9 cellular contexts compared by ENCODE assay signal in genomic region chr15:98682992-98683701, GRCh38. TPM values are rescaled to one million over a fixed set of nuclear protein-coding genes. Genes with fewer than 3 reads are reported as not detected.
DNase-seq lines count a peak whose midpoint lies in the region; ATAC-seq and TF ChIP-seq lines count a peak whose summit lies in the region.
"Had no signal": no experiment of that assay in that cellular context is flagged by ENCODE, and none has a peak within 500 bp of the region (broad histone marks: within the 10 kb centered on the region; RNA-seq: fewer than 3 reads in every experiment).

No MANE protein-coding gene starts in this region.

- peak in 1 of 4 donors; percentile 23 for TF ChIP-seq EP300 in sigmoid colon (IDR thresholded peaks at IDR 0.05)

- intact Hi-C loops in sigmoid colon (cut with DNase I) = loop anchor here (5.0 kb wide), 1 partner anchor 94 kb away; no protein-coding TSS in a partner anchor

- no peaks in the 10 kb centered on the region for H3K27me3 Mint-ChIP-seq in stimulated activated naive CD8-positive, alpha-beta T cell treated with anti-CD3 and anti-CD28 coated beads, Interleukin-15, amount 100 ng/mL, for 72 hours

- DNase-seq in EH (ENCODE audit: low read depth) (peak; percentile 29), RWPE2 (ENCODE audit: low spot score) (no peak), fibroblast of lung (ENCODE audit: low read depth in 2 of 2) (peak in 1 of 2 donors; percentile 56), sigmoid colon (no peak), germinal center (ENCODE audit: low spot score) (no peak), GF-D8 (lab: John Stamatoyannopoulos, UW) (no peak)
- no peak for DNase-seq in stimulated activated naive CD8-positive, alpha-beta T cell treated with anti-CD3 and anti-CD28 coated beads, Interleukin-15, amount 100 ng/mL, for 72 hours
- DNase-seq in activated CD8-positive, alpha-beta memory T cell treated with anti-CD3 and anti-CD28 coated beads, Interleukin-2, amount 50 U/mL, for 4 hours = no peak
- DNase-seq: NCI-H1417 treated with DMSO at 0.1 percent for 48 hours had no signal

- H3K4me2 ChIP-seq in fibroblast of lung (ENCODE audit: extremely low read depth, insufficient read depth, low read length) = peak overlapping the region; percentile 11

- peak overlapping the region in 1 of 2 donors; percentile 75 for H3K27ac Mint-ChIP-seq in stimulated activated naive CD8-positive, alpha-beta T cell treated with anti-CD3 and anti-CD28 coated beads, Interleukin-15, amount 100 ng/mL, for 72 hours

- H3K27me3 ChIP-seq in RWPE2 (ENCODE audit: insufficient read depth, poor library complexity, severe bottlenecking) = no peaks in the 10 kb centered on the region
- no peaks in the 10 kb centered on the region for H3K27me3 ChIP-seq in fibroblast of lung (ENCODE audit: control insufficient read depth, insufficient read depth, low read length)
- no peaks in the 10 kb centered on the region for H3K27me3 ChIP-seq in sigmoid colon

- no peak for TF ChIP-seq CTCF in RWPE2 (IDR thresholded peaks at IDR 0.05; ENCODE audit: poor library complexity, severe bottlenecking)
- TF ChIP-seq CTCF in fibroblast of lung (conservative IDR thresholded peaks at IDR 0.05 in 1 of 2, IDR thresholded peaks at IDR 0.05 in 1 of 2; ENCODE audit: low read depth in 1 of 2, low read length in 2 of 2) = no peak
- no peak for TF ChIP-seq CTCF in sigmoid colon (IDR thresholded peaks at IDR 0.05)

- peak; percentile 59 for ATAC-seq in RWPE2 (ENCODE audit: low read depth)
- no peak for ATAC-seq in stimulated activated naive CD8-positive, alpha-beta T cell treated with anti-CD3 and anti-CD28 coated beads, Interleukin-15, amount 100 ng/mL, for 72 hours

- H3K9me3 Mint-ChIP-seq in stimulated activated naive CD8-positive, alpha-beta T cell treated with anti-CD3 and anti-CD28 coated beads, Interleukin-15, amount 100 ng/mL, for 72 hours = no peaks in the 10 kb centered on the region

- no peak overlapping the region for H2AFZ ChIP-seq in fibroblast of lung (ENCODE audit: low read length)

- H3K9ac ChIP-seq in fibroblast of lung (ENCODE audit: insufficient read depth, low read length) = no peak overlapping the region

- H3K4me1 ChIP-seq in RWPE2 (ENCODE audit: insufficient read depth, poor library complexity, severe bottlenecking) (peaks cover 35% of the 10 kb centered on the region), fibroblast of lung (ENCODE audit: control insufficient read depth, extremely low read depth, insufficient read depth, low read length) (peaks cover 9% of the 10 kb centered on the region), sigmoid colon (peaks cover 0 to 81% (median 78%) of the 10 kb centered on the region in 4 donors)

- H3K9me3 ChIP-seq in RWPE2 (ENCODE audit: severe bottlenecking) (no peaks in the 10 kb centered on the region), fibroblast of lung (ENCODE audit: control insufficient read depth, insufficient read depth, low read depth, low read length) (no peaks in the 10 kb centered on the region), sigmoid colon (no peaks in the 10 kb centered on the region)

- peaks cover 70% of the 10 kb centered on the region for H3K4me1 Mint-ChIP-seq in stimulated activated naive CD8-positive, alpha-beta T cell treated with anti-CD3 and anti-CD28 coated beads, Interleukin-15, amount 100 ng/mL, for 72 hours

- no peaks in the 10 kb centered on the region for H3K36me3 ChIP-seq in RWPE2 (ENCODE audit: low read depth)
- H3K36me3 ChIP-seq in fibroblast of lung (ENCODE audit: control insufficient read depth, insufficient read depth, low read length) = no peaks in the 10 kb centered on the region
- H3K36me3 ChIP-seq in sigmoid colon = no peaks in the 10 kb centered on the region

- H3K27ac ChIP-seq in RWPE2 (ENCODE audit: poor library complexity, severe bottlenecking) = peak overlapping the region; percentile 57
- H3K27ac ChIP-seq in fibroblast of lung (ENCODE audit: insufficient read depth, low read length) = no peak overlapping the region
- H3K27ac ChIP-seq in sigmoid colon = peak overlapping the region; percentile 34 to 81 (median 70)

- H3K79me2 ChIP-seq in fibroblast of lung (ENCODE audit: control insufficient read depth, insufficient read depth, low read length) = peaks cover 68% of the 10 kb centered on the region

- no peaks in the 10 kb centered on the region for H4K20me1 ChIP-seq in fibroblast of lung (ENCODE audit: control insufficient read depth, extremely low read depth, insufficient read depth, low read length)

- 55 to 64% methylated on average over 9 of the region's 9 CpGs for WGBS in sigmoid colon, 2 donors

- H3K4me3 Mint-ChIP-seq in stimulated activated naive CD8-positive, alpha-beta T cell treated with anti-CD3 and anti-CD28 coated beads, Interleukin-15, amount 100 ng/mL, for 72 hours = no peak overlapping the region

- TF ChIP-seq POLR2A in sigmoid colon (IDR thresholded peaks at IDR 0.05) = no peak

- H3K4me3 ChIP-seq in RWPE2 (ENCODE audit: severe bottlenecking) (no peak overlapping the region), fibroblast of lung (replicated peaks in 1 of 4; ENCODE audit: control extremely low read depth in 1 of 4, insufficient read depth in 1 of 4, low read depth in 3 of 4, low read length in 4 of 4) (no peak overlapping the region), sigmoid colon (no peak overlapping the region)

RNA-seq across cellular contexts. Expression of gene IGF1R, which starts 34.8 kb away (rescaled TPM):
- 16.7 and 28.6 TPM in 2 replicates for total RNA-seq in fibroblast of lung
- polyA plus RNA-seq in fibroblast of lung = 12.8 and 14.6 TPM in 2 replicates
- polyA plus RNA-seq in fibroblast of lung (2012) = 16.0 and 27.0 TPM in 2 replicates
- polyA minus RNA-seq in fibroblast of lung (ENCODE audit: low replicate concordance) = 123 and 128 TPM in 2 replicates
- 100 to 1,000 TPM in 1 of 4 donors, 10 to 100 TPM in 3; 39.6 to 130 (median 61.3) TPM for total RNA-seq in sigmoid colon
- polyA plus RNA-seq in sigmoid colon = 1 to 10 TPM; 1.2 to 8.5 (median 1.4) TPM
